In genomic region chr2:82508702-82509101, GRCh38 we compare ENCODE assay signal across 26 cellular contexts.
"Had no signal": no experiment of that assay in that cellular context is flagged by ENCODE, and none has a peak within 500 bp of the region (broad histone marks: within the 10 kb centered on the region; RNA-seq: fewer than 3 reads in every experiment).

No MANE protein-coding gene starts in this region.

- H3K36me3 ChIP-seq: colonic mucosa, esophagus squamous epithelium, gastrocnemius medialis, heart right ventricle, left lung, lower lobe of right lung had no signal

- H3K36me3 Mint-ChIP-seq: immature natural killer cell, mesothelial cell of epicardium had no signal

- H3K4me3 Mint-ChIP-seq: dendritic cell treated with granulocyte-macrophage colony-stimulating factor and Interleukin-4, amounts not matched to agents 40 ng/mL and 50 ng/mL, for 4 days; effector memory CD8-positive, alpha-beta T cell; endodermal cell; immature natural killer cell; mesothelial cell of epicardium had no signal

- H3K9me3 ChIP-seq: colonic mucosa, gastrocnemius medialis, lower lobe of right lung, mucosa of descending colon had no signal

- H3K27ac ChIP-seq: colonic mucosa, epithelial cell of prostate, esophagus squamous epithelium, gastrocnemius medialis, heart right ventricle, left lung, lower lobe of right lung had no signal

- H3K27me3 ChIP-seq: colonic mucosa, esophagus squamous epithelium, gastrocnemius medialis, heart right ventricle, left lung had no signal

- H3K4me3 ChIP-seq: colonic mucosa, esophagus squamous epithelium, gastrocnemius medialis, heart right ventricle, left lung, lower lobe of right lung, mucosa of descending colon had no signal

- H3K27ac Mint-ChIP-seq: dendritic cell treated with granulocyte-macrophage colony-stimulating factor and Interleukin-4, amounts not matched to agents 40 ng/mL and 50 ng/mL, for 4 days; effector memory CD8-positive, alpha-beta T cell; endodermal cell; immature natural killer cell; mesothelial cell of epicardium had no signal

- H3K4me1 ChIP-seq: colonic mucosa, esophagus squamous epithelium, gastrocnemius medialis, heart right ventricle, left lung, lower lobe of right lung had no signal

- DNase-seq: colonic mucosa; cortex of kidney; effector CD8-positive, alpha-beta T cell; effector memory CD8-positive, alpha-beta T cell; endodermal cell; erythroblast; esophagus squamous epithelium; foreskin fibroblast; foreskin melanocyte; gastrocnemius medialis; glutamatergic neuron; head of caudate nucleus; heart right ventricle; hippocampal formation; immature natural killer cell; islet precursor cell; left cardiac atrium; left ventricle myocardium superior; lower lobe of right lung; mesenchymal stem cell; mucosa of descending colon had no signal

- H3K27me3 Mint-ChIP-seq: dendritic cell treated with granulocyte-macrophage colony-stimulating factor and Interleukin-4, amounts not matched to agents 40 ng/mL and 50 ng/mL, for 4 days; effector memory CD8-positive, alpha-beta T cell had no signal

- H3K4me1 Mint-ChIP-seq: endodermal cell, immature natural killer cell, mesothelial cell of epicardium had no signal

- ATAC-seq: effector memory CD8-positive, alpha-beta T cell; esophagus mucosa; gastrocnemius medialis; left cardiac atrium; left lung; left ventricle myocardium superior; mucosa of descending colon had no signal
